1 cellular context compared by ENCODE assay signal in genomic region chr10:114825513-114826253, GRCh38.
TF ChIP-seq lines count a peak whose summit lies in the region.

No MANE protein-coding gene starts in this region.

TF ChIP-seq in GM23338, 12 proteins besides CTCF, POLR2A, EP300 and RAD21 (continued from another document):
- no peak for TF ChIP-seq EZH2phosphoT487 (IDR thresholded peaks at IDR 0.05; ENCODE audit: unreplicated experiment)
- TF ChIP-seq STAT1 (IDR thresholded peaks at IDR 0.05; ENCODE audit: unreplicated experiment), result no peak
